9 cellular contexts compared by ENCODE assay signal in genomic region chrX:50747471-50747900, GRCh38.
DNase-seq lines count a peak whose midpoint lies in the region; ATAC-seq, FAIRE-seq and TF ChIP-seq lines count a peak whose summit lies in the region.
"Had no signal": no experiment of that assay in that cellular context is flagged by ENCODE, and none has a peak within 500 bp of the region (broad histone marks: within the 10 kb centered on the region; RNA-seq: fewer than 3 reads in every experiment).

No MANE protein-coding gene starts in this region.

- no peaks in the 10 kb centered on the region for H3K4me1 Mint-ChIP-seq in activated T-cell treated with anti-CD3 and anti-CD28 coated beads, Interleukin-2, amount 50 U/mL, for 24 hours (ENCODE audit: low read depth)

- H3K27me3 ChIP-seq in K562 (ENCODE audit: control insufficient read depth in 2 of 2, insufficient read depth in 2 of 2, low read length in 2 of 2) (no peaks in the 10 kb centered on the region), mesendoderm (ENCODE audit: insufficient read depth, low read length, poor library complexity) (no peaks in the 10 kb centered on the region)
- peaks cover 3% of the 10 kb centered on the region for H3K27me3 ChIP-seq in effector memory CD4-positive, alpha-beta T cell (replicated peaks; ENCODE audit: control insufficient read depth, insufficient read depth, low read length, poor library complexity, severe bottlenecking)

- no peaks in the 10 kb centered on the region for H3K36me3 Mint-ChIP-seq in activated T-cell treated with anti-CD3 and anti-CD28 coated beads, Interleukin-2, amount 50 U/mL, for 24 hours (ENCODE audit: low read depth)

- CTCF ChIA-PET in K562 (lab: Yijun Ruan, JAX; ENCODE audit: low intra/inter-chr PET ratio), result interaction anchor here (0.6 kb wide), 1 partner anchor 13 kb away, joined by 3 read pairs; no protein-coding TSS in a partner anchor

- H3K23ac ChIP-seq in mesendoderm (ENCODE audit: low read length), result no peak overlapping the region

- no peak overlapping the region for H2BK15ac ChIP-seq in mesendoderm (replicated peaks; ENCODE audit: low read depth)

- POLR2A ChIA-PET in K562 (lab: Yijun Ruan, JAX), result interaction anchor here (0.6 kb wide), 1 partner anchor 232 kb away, joined by 3 read pairs; no protein-coding TSS in a partner anchor

- H3K4me1 ChIP-seq in K562 (replicated peaks in 1 of 2; ENCODE audit: control insufficient read depth in 2 of 2, insufficient read depth in 2 of 2, low read length in 2 of 2) (no peaks in the 10 kb centered on the region), mesendoderm (ENCODE audit: control insufficient read depth, low read depth, low read length) (no peaks in the 10 kb centered on the region)
- no peaks in the 10 kb centered on the region for H3K4me1 ChIP-seq in effector memory CD4-positive, alpha-beta T cell (ENCODE audit: control insufficient read depth, insufficient read depth, low read length, poor library complexity, severe bottlenecking)

- H3K9me1 ChIP-seq in K562 (ENCODE audit: control insufficient read depth, insufficient read depth, low read length), result no peaks in the 10 kb centered on the region

- no peak for TF ChIP-seq POLR2A in K562 (conservative IDR thresholded peaks at IDR 0.05)

- 0% methylated on average over 1 of the region's 1 CpG for WGBS in K562 (ENCODE audit: insufficient coverage, low coverage, missing lambda C conversion rate)
- WGBS in mesendoderm (ENCODE audit: extremely low coverage, insufficient coverage, low lambda C conversion rate), result no CpG with 5 or more reads among the region's 1 CpG

- no peak overlapping the region for H2AK5ac ChIP-seq in mesendoderm (ENCODE audit: low read length)

- no peaks in the 10 kb centered on the region for H4K20me1 ChIP-seq in K562 (replicated peaks; ENCODE audit: control insufficient read depth, insufficient read depth, low read length)

- no peaks in the 10 kb centered on the region for H3K79me1 ChIP-seq in mesendoderm (ENCODE audit: low read length)

- H3K36me3 ChIP-seq in K562 (ENCODE audit: control insufficient read depth, insufficient read depth, low read length) (no peaks in the 10 kb centered on the region), mesendoderm (ENCODE audit: control insufficient read depth, insufficient read depth, low read length) (no peaks in the 10 kb centered on the region)
- H3K36me3 ChIP-seq in effector memory CD4-positive, alpha-beta T cell (ENCODE audit: control insufficient read depth, insufficient read depth, low read length), result no peaks in the 10 kb centered on the region

- no peak overlapping the region for H3K9ac ChIP-seq in K562 (ENCODE audit: insufficient read depth in 1 of 2, low read depth in 2 of 2, low read length in 2 of 2)
- H3K9ac ChIP-seq in mesendoderm (ENCODE audit: low read length), result no peak overlapping the region

- BruUV-seq in K562 (replicated peaks; lab: Mats Ljungman, UMichigan), result no TSS peak

- H4K5ac ChIP-seq in mesendoderm (ENCODE audit: low read length), result no peak overlapping the region

- no peak for TF ChIP-seq EP300 in K562 (IDR thresholded peaks at IDR 0.05; ENCODE audit: low read length)

- FAIRE-seq in K562 (lab: Jason Lieb, UNC), result no peak

- peak in 1 of 2 experiments; percentile 49; a peak in 2 of 4 replicates for TF ChIP-seq RAD21 in K562 (CRISPR knock-in tag; conservative IDR thresholded peaks at IDR 0.05 in 1 of 2, IDR thresholded peaks at IDR 0.05 in 1 of 2)

- H3K27me3 Mint-ChIP-seq in activated T-cell treated with anti-CD3 and anti-CD28 coated beads, Interleukin-2, amount 50 U/mL, for 24 hours, result peaks cover 61% of the 10 kb centered on the region
- H3K27me3 Mint-ChIP-seq: stimulated activated naive CD8-positive, alpha-beta T cell treated with anti-CD3 and anti-CD28 coated beads, Interleukin-15, Interleukin-2, amounts not matched to agents 100 ng/mL and 50 ng/mL, for 24 hours had no signal

- H3K18ac ChIP-seq in mesendoderm (ENCODE audit: low read length), result no peak overlapping the region

- intact Hi-C loops in K562 (cut with micrococcal nuclease), result no loop called here

- no peaks in the 10 kb centered on the region for H3K9me3 ChIP-seq in K562 (replicated peaks; ENCODE audit: control insufficient read depth, insufficient read depth, low read depth, low read length)
- H3K9me3 ChIP-seq in effector memory CD4-positive, alpha-beta T cell (ENCODE audit: control insufficient read depth, low read length), result no peaks in the 10 kb centered on the region

- no peak overlapping the region for H3K56ac ChIP-seq in mesendoderm (ENCODE audit: low read length)

- DNase-seq in DMS114 treated with DMSO at 0.1 percent for 48 hours (lab: John Stamatoyannopoulos, UW; ENCODE audit: unreplicated experiment) (peak; percentile 7), HT-29 (ENCODE audit: low spot score) (peak; percentile 61), K562 (ENCODE audit: extremely low read depth in 1 of 4, low spot score in 3 of 4) (peak; percentile 17 to 30 (median 26)), mesendoderm (peak; percentile 13)
- no peak for DNase-seq in effector memory CD4-positive, alpha-beta T cell
- DNase-seq in activated T-cell treated with anti-CD3 and anti-CD28 coated beads, Interleukin-2, amount 50 U/mL, for 24 hours, result no peak

- no peak overlapping the region for H2AFZ ChIP-seq in K562 (ENCODE audit: low read depth, low read length)

- H3K27ac Mint-ChIP-seq in activated T-cell treated with anti-CD3 and anti-CD28 coated beads, Interleukin-2, amount 50 U/mL, for 24 hours, result no peak overlapping the region
- H3K27ac Mint-ChIP-seq: stimulated activated naive CD8-positive, alpha-beta T cell treated with anti-CD3 and anti-CD28 coated beads, Interleukin-15, Interleukin-2, amounts not matched to agents 100 ng/mL and 50 ng/mL, for 24 hours had no signal

- peak; percentile 62 to 63 (median 62) for TF ChIP-seq CTCF in K562 (IDR thresholded peaks at IDR 0.05 in 2 of 3, conservative IDR thresholded peaks at IDR 0.05 in 1 of 3; ENCODE audit: insufficient read depth in 2 of 3, low read depth in 1 of 3, low read length in 3 of 3)

- no peak overlapping the region for H3K4ac ChIP-seq in mesendoderm (ENCODE audit: low read depth, low read length)

- H3K4me3 Mint-ChIP-seq in activated T-cell treated with anti-CD3 and anti-CD28 coated beads, Interleukin-2, amount 50 U/mL, for 24 hours, result no peak overlapping the region
- H3K4me3 Mint-ChIP-seq: stimulated activated naive CD8-positive, alpha-beta T cell treated with anti-CD3 and anti-CD28 coated beads, Interleukin-15, Interleukin-2, amounts not matched to agents 100 ng/mL and 50 ng/mL, for 24 hours had no signal

- H3K9me3 Mint-ChIP-seq in activated T-cell treated with anti-CD3 and anti-CD28 coated beads, Interleukin-2, amount 50 U/mL, for 24 hours, result no peaks in the 10 kb centered on the region
- H3K9me3 Mint-ChIP-seq: stimulated activated naive CD8-positive, alpha-beta T cell treated with anti-CD3 and anti-CD28 coated beads, Interleukin-15, Interleukin-2, amounts not matched to agents 100 ng/mL and 50 ng/mL, for 24 hours had no signal

- no peaks in the 10 kb centered on the region for H3K79me2 ChIP-seq in K562 (ENCODE audit: control insufficient read depth, insufficient read depth, low read length)
- H3K79me2 ChIP-seq in mesendoderm (ENCODE audit: control insufficient read depth, insufficient read depth, low read length), result no peaks in the 10 kb centered on the region

- in situ Hi-C loops in K562 (cut with MboI), result no loop called here

- H3K27ac ChIP-seq in K562 (ENCODE audit: extremely low read depth, low read depth, low read length), result no peak overlapping the region
- no peak overlapping the region for H3K27ac ChIP-seq in mesendoderm (ENCODE audit: low read depth, low read length)
- no peak overlapping the region for H3K27ac ChIP-seq in effector memory CD4-positive, alpha-beta T cell (ENCODE audit: insufficient read depth, low read length, poor library complexity, severe bottlenecking)

- H4K8ac ChIP-seq in mesendoderm (ENCODE audit: low read depth, low read length), result no peak overlapping the region

- H2BK120ac ChIP-seq in mesendoderm (ENCODE audit: low read depth, low read length), result no peak overlapping the region

- no peak overlapping the region for H3K4me3 ChIP-seq in K562
- no peak overlapping the region for H3K4me3 ChIP-seq in mesendoderm (ENCODE audit: low read length)
- no peak overlapping the region for H3K4me3 ChIP-seq in effector memory CD4-positive, alpha-beta T cell (ENCODE audit: insufficient read depth, low read depth, low read length, poor library complexity, severe bottlenecking)

- H3K4me2 ChIP-seq in K562 (ENCODE audit: insufficient read depth, low read length) (no peak overlapping the region), mesendoderm (ENCODE audit: low read length) (no peak overlapping the region)

- no peak overlapping the region for H2BK5ac ChIP-seq in mesendoderm (ENCODE audit: low read length)

- ATAC-seq in K562, result no peak
- ATAC-seq in GM19395 (IDR thresholded peaks at IDR 0.05; ENCODE audit: unreplicated experiment), result no peak
- ATAC-seq in HG03571 (IDR thresholded peaks at IDR 0.05; ENCODE audit: unreplicated experiment), result no peak

TF ChIP-seq in K562, 482 proteins besides CTCF, POLR2A, EP300 and RAD21:
- TF ChIP-seq VEZF1 (CRISPR knock-in tag; IDR thresholded peaks at IDR 0.05) (peak; percentile 44; the same call in 1 of the 2 replicates), ZNF696 (CRISPR knock-in tag; conservative IDR thresholded peaks at IDR 0.05) (no peak)
TF ChIP-seq in K562: peak in this region for 1.

Comparison
In these comparisons a context has a peak if more than half of its experiments do, and no peak if none do; other contexts are left out.
1. DNase-seq: peak in DMS114 treated with DMSO at 0.1 percent for 48 hours (single experiment), HT-29 (single experiment), K562 (4 of 4) and mesendoderm (single experiment); none in effector memory CD4-positive, alpha-beta T cell (0 of 3) and activated T-cell treated with anti-CD3 and anti-CD28 coated beads, Interleukin-2, amount 50 U/mL, for 24 hours (single experiment).